22 cellular contexts compared by ENCODE assay signal in genomic region chr19:17352608-17353280, GRCh38. TPM values are rescaled to one million over a fixed set of nuclear protein-coding genes. Genes with fewer than 3 reads are reported as not detected.
A peak's percentile ranks its signal among the peaks of the same experiment; 100 is the strongest.
DNase-seq lines count a peak whose midpoint lies in the region; ATAC-seq, FAIRE-seq and TF ChIP-seq lines count a peak whose summit lies in the region.
"Had no signal": no experiment of that assay in that cellular context is flagged by ENCODE, and none has a peak within 500 bp of the region (broad histone marks: within the 10 kb centered on the region; RNA-seq: fewer than 3 reads in every experiment).

No MANE protein-coding gene starts in this region.

- TF ChIP-seq EP300 in HepG2 (IDR thresholded peaks at IDR 0.05; ENCODE audit: low read depth in 2 of 2, low read length in 2 of 2) (no peak), HepG2 (CRISPR knock-in tag; IDR thresholded peaks at IDR 0.05; ENCODE audit: borderline replicate concordance) (no peak)

- H3K9me3 Mint-ChIP-seq in MCF 10A (ENCODE audit: unreplicated experiment) (no peaks in the 10 kb centered on the region), astrocyte (ENCODE audit: unreplicated experiment) (peaks cover 4% of the 10 kb centered on the region)
- H3K9me3 Mint-ChIP-seq: activated naive CD8-positive, alpha-beta T cell treated with anti-CD3 and anti-CD28 coated beads, Interleukin-2, amount 50 U/mL, for 24 hours; activated T-helper 2 cell treated with anti-CD3 and anti-CD28 coated beads, Interferon-gamma antibody, Interleukin-2, Interleukin-4, amounts not matched to agents 10 μg/mL and 5 μg/mL and 100 μg/mL, durations not matched to agents 14 hours and 24 hours and 36 hours; stimulated activated naive CD8-positive, alpha-beta T cell treated with anti-CD3 and anti-CD28 coated beads, Interleukin-15, amount 100 ng/mL, for 72 hours had no signal

- FAIRE-seq in astrocyte (lab: Jason Lieb, UNC): no peak
- no peak for FAIRE-seq in HepG2 (lab: Jason Lieb, UNC)

- no peak overlapping the region for H3K4me3 ChIP-seq in breast epithelium
- H3K4me3 ChIP-seq in astrocyte (ENCODE audit: insufficient read depth, low read depth, low read length): no peak overlapping the region
- no peak overlapping the region for H3K4me3 ChIP-seq in HepG2 (replicated peaks in 1 of 3; ENCODE audit: insufficient read depth in 1 of 3, low read depth in 2 of 3, low read length in 3 of 3)
- H3K4me3 ChIP-seq in subcutaneous abdominal adipose tissue (ENCODE audit: low read depth in 1 of 5, low read length in 5 of 5): no peak overlapping the region
- H3K4me3 ChIP-seq in A673 (ENCODE audit: low read depth, low read length, poor library complexity, severe bottlenecking): no peak overlapping the region

- intact Hi-C loops in MCF 10A (cut with micrococcal nuclease) (no loop called here), breast epithelium (cut with DNase I; ENCODE audit: low total_unique reads) (no loop called here), HepG2 (cut with micrococcal nuclease; ENCODE audit: unreplicated experiment) (no loop called here), A673 (cut with micrococcal nuclease; ENCODE audit: unreplicated experiment) (no loop called here)

- in situ Hi-C loops in HepG2 (cut with HindIII; ENCODE audit: extremely low pct_ligation_motif_present, low pct_unique_long_range_greater_than_20kb): no loop called here

- H3K36me3 ChIP-seq in breast epithelium (no peaks in the 10 kb centered on the region), astrocyte (ENCODE audit: insufficient read depth, low read length) (no peaks in the 10 kb centered on the region), HepG2 (replicated peaks in 1 of 2; ENCODE audit: control insufficient read depth in 1 of 2, insufficient read depth in 2 of 2, low read length in 2 of 2) (no peaks in the 10 kb centered on the region), subcutaneous abdominal adipose tissue (ENCODE audit: control insufficient read depth in 5 of 5, insufficient read depth in 5 of 5, low read length in 5 of 5) (peaks cover 0 to 4% (median 0%) of the 10 kb centered on the region in 5 donors), A673 (ENCODE audit: insufficient read depth, low read length, poor library complexity, severe bottlenecking) (no peaks in the 10 kb centered on the region)

- H3K9me3 ChIP-seq in breast epithelium (no peaks in the 10 kb centered on the region), astrocyte (ENCODE audit: insufficient read depth, low read depth, low read length) (no peaks in the 10 kb centered on the region), HepG2 (ENCODE audit: low read length) (no peaks in the 10 kb centered on the region), subcutaneous abdominal adipose tissue (ENCODE audit: control insufficient read depth in 5 of 5, low read length in 5 of 5) (no peaks in the 10 kb centered on the region), A673 (ENCODE audit: low read depth, low read length, poor library complexity, severe bottlenecking) (no peaks in the 10 kb centered on the region)

- POLR2A ChIA-PET in MCF 10A (lab: Yijun Ruan, JAX) (no interaction called here), HepG2 (lab: Yijun Ruan, JAX) (no interaction called here), A673 (lab: Charles Lee; ENCODE audit: low non-redundant PET) (no interaction called here)

- CTCF ChIA-PET in MCF 10A (lab: Yijun Ruan, JAX): no interaction called here
- CTCF ChIA-PET in HepG2 (lab: Yijun Ruan, JAX; ENCODE audit: low intra/inter-chr PET ratio, low total read pairs): no interaction called here
- CTCF ChIA-PET in A673 (lab: Charles Lee): interaction anchor here (0.6 kb wide), 1 partner anchor 10 kb away, joined by 3 read pairs; no protein-coding TSS in a partner anchor

- H3K4me3 Mint-ChIP-seq in MCF 10A (ENCODE audit: unreplicated experiment) (no peak overlapping the region), astrocyte (ENCODE audit: unreplicated experiment) (no peak overlapping the region)
- H3K4me3 Mint-ChIP-seq: activated CD4-positive, alpha-beta T cell treated with anti-CD3 and anti-CD28 coated beads for 36 hours; activated naive CD8-positive, alpha-beta T cell treated with anti-CD3 and anti-CD28 coated beads, Interleukin-2, amount 50 U/mL, for 24 hours had no signal

- no peaks in the 10 kb centered on the region for H3K27me3 Mint-ChIP-seq in MCF 10A (ENCODE audit: insufficient read depth, unreplicated experiment)
- peaks cover 16% of the 10 kb centered on the region for H3K27me3 Mint-ChIP-seq in astrocyte (ENCODE audit: low read depth, unreplicated experiment)

- no peak overlapping the region for H3K4me2 ChIP-seq in astrocyte (ENCODE audit: low read length)
- no peak overlapping the region for H3K4me2 ChIP-seq in HepG2 (ENCODE audit: low read depth, low read length)

- H3K79me2 ChIP-seq in astrocyte (ENCODE audit: insufficient read depth, low read length): no peaks in the 10 kb centered on the region
- no peaks in the 10 kb centered on the region for H3K79me2 ChIP-seq in HepG2 (ENCODE audit: insufficient read depth, low read length)

- H2AFZ ChIP-seq in astrocyte (ENCODE audit: low read depth, low read length): peak overlapping the region; percentile 41
- H2AFZ ChIP-seq in HepG2 (ENCODE audit: low read length): no peak overlapping the region

- no peak for TF ChIP-seq RAD21 in HepG2 (CRISPR knock-in tag; IDR thresholded peaks at IDR 0.05)

- WGBS in HepG2 (ENCODE audit: low lambda C conversion rate): 47% methylated on average over 12 of the region's 14 CpGs

- no peaks in the 10 kb centered on the region for H3K36me3 Mint-ChIP-seq in MCF 10A (ENCODE audit: insufficient read depth, unreplicated experiment)
- H3K36me3 Mint-ChIP-seq in astrocyte (ENCODE audit: low read depth, unreplicated experiment): no peaks in the 10 kb centered on the region

- TF ChIP-seq POLR2A in breast epithelium (IDR thresholded peaks at IDR 0.05) (no peak), HepG2 (IDR thresholded peaks at IDR 0.05; ENCODE audit: insufficient read depth in 1 of 2, low read depth in 2 of 2, low read length in 2 of 2) (no peak)

- peak overlapping the region in 1 of 2 donors; percentile 38 for H3K27ac ChIP-seq in breast epithelium
- no peak overlapping the region for H3K27ac ChIP-seq in astrocyte (ENCODE audit: low read depth, low read length)
- H3K27ac ChIP-seq in HepG2 (ENCODE audit: extremely low read length, insufficient read depth, low read length): no peak overlapping the region
- H3K27ac ChIP-seq in subcutaneous abdominal adipose tissue (ENCODE audit: low read depth, low read length): peak overlapping the region; percentile 46
- H3K27ac ChIP-seq in A673 (ENCODE audit: low read depth, low read length, poor library complexity, severe bottlenecking): no peak overlapping the region

- DNase-seq in MCF 10A (ENCODE audit: unreplicated experiment) (peak; percentile 54), breast epithelium (ENCODE audit: low spot score in 2 of 2) (no peak), astrocyte (ENCODE audit: low read depth) (no peak), HepG2 (ENCODE audit: low spot score) (no peak), cortex of kidney (lab: John Stamatoyannopoulos, UW) (no peak), A673 (ENCODE audit: low spot score) (no peak), CD1c-positive myeloid dendritic cell (ENCODE audit: extremely low spot score) (no peak)
- DNase-seq: 8988T; activated CD4-positive, alpha-beta T cell treated with anti-CD3 and anti-CD28 coated beads for 36 hours; activated naive CD8-positive, alpha-beta T cell treated with anti-CD3 and anti-CD28 coated beads, Interleukin-2, amount 50 U/mL, for 24 hours; C1 segment of cervical spinal cord; DMS153; GF-D8; KG1; NCI-H345; NK-92 treated with Interleukin-12 subunit alpha and Interleukin-12 subunit beta, amount 100 ng/mL, for 24 hours; posterior cingulate gyrus; stimulated activated naive CD8-positive, alpha-beta T cell treated with anti-CD3 and anti-CD28 coated beads, Interleukin-15, amount 100 ng/mL, for 72 hours; T1000 had no signal

- H3K4me1 ChIP-seq in breast epithelium: no peaks in the 10 kb centered on the region
- peaks cover 8% of the 10 kb centered on the region for H3K4me1 ChIP-seq in astrocyte (ENCODE audit: insufficient read depth, low read length)
- H3K4me1 ChIP-seq in HepG2 (ENCODE audit: insufficient read depth, low read length): peaks cover 19% of the 10 kb centered on the region
- peaks cover 3 to 63% (median 24%) of the 10 kb centered on the region in 5 donors for H3K4me1 ChIP-seq in subcutaneous abdominal adipose tissue (ENCODE audit: control insufficient read depth in 5 of 5, insufficient read depth in 5 of 5, low read length in 5 of 5)
- no peaks in the 10 kb centered on the region for H3K4me1 ChIP-seq in A673 (ENCODE audit: insufficient read depth, low read length, poor library complexity, severe bottlenecking)

- peak; percentile 23; the same call in 2 of the 3 replicates for ATAC-seq in HepG2
- ATAC-seq: activated CD4-positive, alpha-beta T cell treated with anti-CD3 and anti-CD28 coated beads for 36 hours; activated naive CD8-positive, alpha-beta T cell treated with anti-CD3 and anti-CD28 coated beads, Interleukin-2, amount 50 U/mL, for 24 hours; stimulated activated naive CD8-positive, alpha-beta T cell treated with anti-CD3 and anti-CD28 coated beads, Interleukin-15, amount 100 ng/mL, for 72 hours had no signal

- TF ChIP-seq CTCF in MCF 10A (IDR thresholded peaks at IDR 0.05; ENCODE audit: unreplicated experiment): no peak
- no peak for TF ChIP-seq CTCF in breast epithelium (IDR thresholded peaks at IDR 0.05)
- TF ChIP-seq CTCF in astrocyte (IDR thresholded peaks at IDR 0.05; ENCODE audit: insufficient read depth, low read depth, low read length): no peak
- no peak for TF ChIP-seq CTCF in HepG2 (CRISPR knock-in tag; IDR thresholded peaks at IDR 0.05)
- TF ChIP-seq CTCF in A673 (conservative IDR thresholded peaks at IDR 0.05; ENCODE audit: low read depth, low read length): no peak

- H4K20me1 ChIP-seq in astrocyte (ENCODE audit: insufficient read depth, low read length) (no peaks in the 10 kb centered on the region), HepG2 (ENCODE audit: insufficient read depth, low read length) (no peaks in the 10 kb centered on the region)

- BruUV-seq in MCF 10A (replicated peaks; lab: Mats Ljungman, UMichigan): no TSS peak
- BruUV-seq in HepG2 (replicated peaks; lab: Mats Ljungman, UMichigan): no TSS peak
- no TSS peak for BruUV-seq in A673 (replicated peaks; lab: Mats Ljungman, UMichigan)

- H3K4me1 Mint-ChIP-seq in MCF 10A (ENCODE audit: insufficient read depth, unreplicated experiment): peaks cover 11% of the 10 kb centered on the region
- H3K4me1 Mint-ChIP-seq in astrocyte (ENCODE audit: low read depth, unreplicated experiment): peaks cover 3% of the 10 kb centered on the region
- H3K4me1 Mint-ChIP-seq: activated naive CD8-positive, alpha-beta T cell treated with anti-CD3 and anti-CD28 coated beads, Interleukin-2, amount 50 U/mL, for 24 hours had no signal

- peak overlapping the region; percentile 44 for H3K27ac Mint-ChIP-seq in MCF 10A (ENCODE audit: low read depth, unreplicated experiment)
- H3K27ac Mint-ChIP-seq in astrocyte (ENCODE audit: unreplicated experiment): peak overlapping the region; percentile 89
- H3K27ac Mint-ChIP-seq: activated CD4-positive, alpha-beta T cell treated with anti-CD3 and anti-CD28 coated beads for 36 hours; activated naive CD8-positive, alpha-beta T cell treated with anti-CD3 and anti-CD28 coated beads, Interleukin-2, amount 50 U/mL, for 24 hours; activated T-helper 2 cell treated with anti-CD3 and anti-CD28 coated beads, Interferon-gamma antibody, Interleukin-2, Interleukin-4, amounts not matched to agents 10 μg/mL and 5 μg/mL and 100 μg/mL, durations not matched to agents 14 hours and 24 hours and 36 hours had no signal

- H3K9ac ChIP-seq in astrocyte (ENCODE audit: low read length) (no peak overlapping the region), HepG2 (ENCODE audit: insufficient read depth, low read depth, low read length) (no peak overlapping the region), subcutaneous abdominal adipose tissue (ENCODE audit: low read length in 5 of 5) (no peak overlapping the region)

- no peaks in the 10 kb centered on the region for H3K27me3 ChIP-seq in breast epithelium
- H3K27me3 ChIP-seq in astrocyte (ENCODE audit: insufficient read depth, low read length): no peaks in the 10 kb centered on the region
- H3K27me3 ChIP-seq in HepG2 (ENCODE audit: control insufficient read depth in 1 of 2, insufficient read depth in 2 of 2, low read length in 2 of 2): peaks cover 1 to 28% of the 10 kb centered on the region in 2 experiments; a peak in 3 of 5 replicates
- H3K27me3 ChIP-seq in subcutaneous abdominal adipose tissue (ENCODE audit: control insufficient read depth in 5 of 5, insufficient read depth in 4 of 5, low read length in 5 of 5): peaks cover 0 to 26% (median 6%) of the 10 kb centered on the region in 5 donors
- no peaks in the 10 kb centered on the region for H3K27me3 ChIP-seq in A673 (replicated peaks; ENCODE audit: insufficient read depth, low read depth, low read length, poor library complexity)

RNA-seq across cellular contexts. Expression of gene GTPBP3, which starts 15.4 kb away (rescaled TPM):
- total RNA-seq in MCF 10A (2022): 24.8 and 27.9 TPM in 2 replicates
- total RNA-seq in breast epithelium: 10 to 100 TPM; 15.5 to 22.6 (median 17.7) TPM
- total RNA-seq in astrocyte: 21.4 and 21.7 TPM in 2 replicates
- total RNA-seq in HepG2 (2016; rRNA removed; fragmentation: Illumina TruSeq; extraction: Trizol): 21.9 and 30.0 TPM in 2 replicates
- total RNA-seq in HepG2 (2016; cell fraction: cytosol; rRNA removed; fragmentation: Illumina TruSeq; extraction: Trizol; ENCODE audit: low read depth): 7.6 and 7.7 TPM in 2 replicates
- 20.5 and 30.8 TPM in 2 replicates for total RNA-seq in HepG2 (2016; cell fraction: insoluble cytoplasmic fraction; rRNA removed; fragmentation: Illumina TruSeq; extraction: Trizol)
- total RNA-seq in HepG2 (2016; cell fraction: membrane; rRNA removed; fragmentation: Illumina TruSeq; extraction: Trizol): 10.2 and 11.9 TPM in 2 replicates
- 21.2 and 29.1 TPM in 2 replicates for total RNA-seq in HepG2 (2016; cell fraction: nucleus; rRNA removed; fragmentation: Illumina TruSeq; extraction: Trizol)
- 17.5 and 19.4 TPM in 2 replicates for polyA plus RNA-seq in HepG2 (2011; rRNA removed)
- polyA plus RNA-seq in HepG2 (2011; cell fraction: cytosol; rRNA removed): 12.8 and 16.0 TPM in 2 replicates
- 70.0 and 87.3 TPM in 2 replicates for polyA plus RNA-seq in HepG2 (2011; cell fraction: nucleus; rRNA removed)
- polyA plus RNA-seq in HepG2 (2012): 18.4 and 23.1 TPM in 2 replicates
- 2.2 and 2.4 TPM in 2 replicates for polyA plus RNA-seq in HepG2 (2016; cell fraction: cytosol; fragmentation: Illumina TruSeq; extraction: Trizol; ENCODE audit: low read depth)
- 28.4 and 29.4 TPM in 2 replicates for polyA plus RNA-seq in HepG2 (2016; cell fraction: insoluble cytoplasmic fraction; fragmentation: Illumina TruSeq; extraction: Trizol; ENCODE audit: low read depth)
- polyA plus RNA-seq in HepG2 (2016; cell fraction: membrane; fragmentation: Illumina TruSeq; extraction: Trizol; ENCODE audit: low read depth): 6.0 and 6.4 TPM in 2 replicates
- polyA plus RNA-seq in HepG2 (2016; cell fraction: nucleus; fragmentation: Illumina TruSeq; extraction: Trizol; ENCODE audit: insufficient read depth, low read depth): 98.3 and 114 TPM in 2 replicates
- polyA minus RNA-seq in HepG2 (2011; rRNA and poly(A)+ RNA removed; ENCODE audit: low replicate concordance): 24.6 and 34.1 TPM in 2 replicates
- polyA minus RNA-seq in HepG2 (2011; cell fraction: cytosol; rRNA and poly(A)+ RNA removed): 13.8 and 14.8 TPM in 2 replicates
- 29.1 and 29.5 TPM in 2 replicates for polyA minus RNA-seq in HepG2 (2011; cell fraction: nucleus; rRNA and poly(A)+ RNA removed)
- 51.5 and 53.2 TPM in 2 replicates for total RNA-seq in A673 (2021)

RNA-seq across cellular contexts. Expression of gene ANO8, which starts 18.1 kb away (rescaled TPM):
- 13.0 and 14.5 TPM in 2 replicates for total RNA-seq in MCF 10A (2022)
- total RNA-seq in breast epithelium: 1 to 10 TPM; 5.1 to 7.2 (median 5.9) TPM
- total RNA-seq in astrocyte: 8.1 and 9.0 TPM in 2 replicates
- total RNA-seq in HepG2 (2016; rRNA removed; fragmentation: Illumina TruSeq; extraction: Trizol): 0.79 and 1.8 TPM in 2 replicates
- 0.26 and 0.51 TPM in 2 replicates for total RNA-seq in HepG2 (2016; cell fraction: cytosol; rRNA removed; fragmentation: Illumina TruSeq; extraction: Trizol; ENCODE audit: low read depth)
- total RNA-seq in HepG2 (2016; cell fraction: insoluble cytoplasmic fraction; rRNA removed; fragmentation: Illumina TruSeq; extraction: Trizol): 0.62 and 2.2 TPM in 2 replicates
- 0.69 and 0.87 TPM in 2 replicates for total RNA-seq in HepG2 (2016; cell fraction: membrane; rRNA removed; fragmentation: Illumina TruSeq; extraction: Trizol)
- total RNA-seq in HepG2 (2016; cell fraction: nucleus; rRNA removed; fragmentation: Illumina TruSeq; extraction: Trizol): 3.0 and 3.6 TPM in 2 replicates
- 3.5 and 5.1 TPM in 2 replicates for polyA plus RNA-seq in HepG2 (2011; rRNA removed)
- 1.8 and 2.2 TPM in 2 replicates for polyA plus RNA-seq in HepG2 (2011; cell fraction: cytosol; rRNA removed)
- 27.1 and 30.5 TPM in 2 replicates for polyA plus RNA-seq in HepG2 (2011; cell fraction: nucleus; rRNA removed)
- polyA plus RNA-seq in HepG2 (2012): 3.2 and 4.5 TPM in 2 replicates
- polyA plus RNA-seq in HepG2 (2016; cell fraction: cytosol; fragmentation: Illumina TruSeq; extraction: Trizol; ENCODE audit: low read depth): 0.24 and 0.28 TPM in 2 replicates
- polyA plus RNA-seq in HepG2 (2016; cell fraction: insoluble cytoplasmic fraction; fragmentation: Illumina TruSeq; extraction: Trizol; ENCODE audit: low read depth): 0.87 and 1.1 TPM in 2 replicates
- polyA plus RNA-seq in HepG2 (2016; cell fraction: membrane; fragmentation: Illumina TruSeq; extraction: Trizol; ENCODE audit: low read depth): 0.37 and 0.50 TPM in 2 replicates
- 12.4 and 14.0 TPM in 2 replicates for polyA plus RNA-seq in HepG2 (2016; cell fraction: nucleus; fragmentation: Illumina TruSeq; extraction: Trizol; ENCODE audit: insufficient read depth, low read depth)
- polyA minus RNA-seq in HepG2 (2011; rRNA and poly(A)+ RNA removed; ENCODE audit: low replicate concordance): 7.6 and 10.4 TPM in 2 replicates
- polyA minus RNA-seq in HepG2 (2011; cell fraction: cytosol; rRNA and poly(A)+ RNA removed): 3.0 TPM in 2 replicates
- 9.2 and 9.3 TPM in 2 replicates for polyA minus RNA-seq in HepG2 (2011; cell fraction: nucleus; rRNA and poly(A)+ RNA removed)
- total RNA-seq in A673 (2021): 18.6 and 22.1 TPM in 2 replicates

RNA-seq across cellular contexts. Expression of gene PLVAP, which starts 24.4 kb away (rescaled TPM):
- total RNA-seq in MCF 10A (2022) (not detected in 2 replicates), breast epithelium (10 to 100 TPM; 19.9 to 68.8 (median 51.2) TPM), astrocyte (0.77 and 0.95 TPM in 2 replicates), HepG2 (2016; rRNA removed; fragmentation: Illumina TruSeq; extraction: Trizol) (not detected in 2 replicates), A673 (2021) (0.24 TPM in 1 of 2 replicates, not detected in the other)
- total RNA-seq in HepG2 (2016; cell fraction: cytosol; rRNA removed; fragmentation: Illumina TruSeq; extraction: Trizol; ENCODE audit: low read depth): not detected in 2 replicates
- total RNA-seq in HepG2 (2016; cell fraction: insoluble cytoplasmic fraction; rRNA removed; fragmentation: Illumina TruSeq; extraction: Trizol): not detected in 2 replicates
- not detected in 2 replicates for total RNA-seq in HepG2 (2016; cell fraction: membrane; rRNA removed; fragmentation: Illumina TruSeq; extraction: Trizol)
- not detected in 2 replicates for total RNA-seq in HepG2 (2016; cell fraction: nucleus; rRNA removed; fragmentation: Illumina TruSeq; extraction: Trizol)
- 0.26 TPM in 1 of 2 replicates, not detected in the other for polyA plus RNA-seq in HepG2 (2011; rRNA removed)
- polyA plus RNA-seq in HepG2 (2011; cell fraction: cytosol; rRNA removed): not detected in 2 replicates
- 0.26 and 0.58 TPM in 2 replicates for polyA plus RNA-seq in HepG2 (2011; cell fraction: nucleus; rRNA removed)
- polyA plus RNA-seq in HepG2 (2012): not detected in 2 replicates
- not detected in 2 replicates for polyA plus RNA-seq in HepG2 (2016; cell fraction: cytosol; fragmentation: Illumina TruSeq; extraction: Trizol; ENCODE audit: low read depth)
- polyA plus RNA-seq in HepG2 (2016; cell fraction: insoluble cytoplasmic fraction; fragmentation: Illumina TruSeq; extraction: Trizol; ENCODE audit: low read depth): not detected in 2 replicates
- polyA plus RNA-seq in HepG2 (2016; cell fraction: membrane; fragmentation: Illumina TruSeq; extraction: Trizol; ENCODE audit: low read depth): not detected in 2 replicates
- polyA plus RNA-seq in HepG2 (2016; cell fraction: nucleus; fragmentation: Illumina TruSeq; extraction: Trizol; ENCODE audit: insufficient read depth, low read depth): not detected in 2 replicates
- not detected in 2 replicates for polyA minus RNA-seq in HepG2 (2011; rRNA and poly(A)+ RNA removed; ENCODE audit: low replicate concordance)
- polyA minus RNA-seq in HepG2 (2011; cell fraction: cytosol; rRNA and poly(A)+ RNA removed): not detected in 2 replicates
- not detected in 2 replicates for polyA minus RNA-seq in HepG2 (2011; cell fraction: nucleus; rRNA and poly(A)+ RNA removed)
- total RNA-seq: activated CD4-positive, alpha-beta T cell treated with anti-CD3 and anti-CD28 coated beads for 36 hours; activated T-helper 2 cell treated with anti-CD3 and anti-CD28 coated beads, Interferon-gamma antibody, Interleukin-2, Interleukin-4, amounts not matched to agents 10 μg/mL and 5 μg/mL and 100 μg/mL, durations not matched to agents 14 hours and 24 hours and 36 hours had no signal

RNA-seq across cellular contexts. Expression of gene CCDC194, which starts 41.3 kb away (rescaled TPM):
- total RNA-seq in MCF 10A (2022): 0.37 TPM in 1 of 2 replicates, not detected in the other
- under 1 TPM in 2 of 3 donors, not detected in 1; 0.64 to 0.66 TPM for total RNA-seq in breast epithelium
- total RNA-seq in astrocyte: 14.1 and 15.5 TPM in 2 replicates
- total RNA-seq in HepG2 (2016; rRNA removed; fragmentation: Illumina TruSeq; extraction: Trizol): 0.13 TPM in 1 of 2 replicates, not detected in the other
- total RNA-seq in HepG2 (2016; cell fraction: cytosol; rRNA removed; fragmentation: Illumina TruSeq; extraction: Trizol; ENCODE audit: low read depth): not detected in 2 replicates
- 0.22 TPM in 1 of 2 replicates, not detected in the other for total RNA-seq in HepG2 (2016; cell fraction: insoluble cytoplasmic fraction; rRNA removed; fragmentation: Illumina TruSeq; extraction: Trizol)
- total RNA-seq in HepG2 (2016; cell fraction: membrane; rRNA removed; fragmentation: Illumina TruSeq; extraction: Trizol): not detected in 2 replicates
- total RNA-seq in HepG2 (2016; cell fraction: nucleus; rRNA removed; fragmentation: Illumina TruSeq; extraction: Trizol): 0.50 TPM in 1 of 2 replicates, not detected in the other
- 0.21 and 0.35 TPM in 2 replicates for polyA plus RNA-seq in HepG2 (2011; rRNA removed)
- 0.08 TPM in 1 of 2 replicates, not detected in the other for polyA plus RNA-seq in HepG2 (2011; cell fraction: cytosol; rRNA removed)
- 1.5 and 2.7 TPM in 2 replicates for polyA plus RNA-seq in HepG2 (2011; cell fraction: nucleus; rRNA removed)
- polyA plus RNA-seq in HepG2 (2012): 0.60 and 0.69 TPM in 2 replicates
- polyA plus RNA-seq in HepG2 (2016; cell fraction: cytosol; fragmentation: Illumina TruSeq; extraction: Trizol; ENCODE audit: low read depth): not detected in 2 replicates
- not detected in 2 replicates for polyA plus RNA-seq in HepG2 (2016; cell fraction: insoluble cytoplasmic fraction; fragmentation: Illumina TruSeq; extraction: Trizol; ENCODE audit: low read depth)
- not detected in 2 replicates for polyA plus RNA-seq in HepG2 (2016; cell fraction: membrane; fragmentation: Illumina TruSeq; extraction: Trizol; ENCODE audit: low read depth)
- 0.62 and 1.2 TPM in 2 replicates for polyA plus RNA-seq in HepG2 (2016; cell fraction: nucleus; fragmentation: Illumina TruSeq; extraction: Trizol; ENCODE audit: insufficient read depth, low read depth)
- 3.3 TPM in 1 of 2 replicates, not detected in the other for polyA minus RNA-seq in HepG2 (2011; rRNA and poly(A)+ RNA removed; ENCODE audit: low replicate concordance)
- not detected in 2 replicates for polyA minus RNA-seq in HepG2 (2011; cell fraction: cytosol; rRNA and poly(A)+ RNA removed)
- polyA minus RNA-seq in HepG2 (2011; cell fraction: nucleus; rRNA and poly(A)+ RNA removed): 1.9 and 3.0 TPM in 2 replicates
- total RNA-seq in A673 (2021): not detected in 2 replicates
- polyA plus RNA-seq: esophagus had no signal

RNA-seq across cellular contexts. Expression of gene DDA1, which starts 43.4 kb away (rescaled TPM):
- total RNA-seq in MCF 10A (2022) (57.4 and 60.4 TPM in 2 replicates), breast epithelium (10 to 100 TPM in 2 of 3 donors, 1 to 10 TPM in 1; 9.2 to 18.7 (median 11.1) TPM), astrocyte (115 and 123 TPM in 2 replicates), HepG2 (2016; rRNA removed; fragmentation: Illumina TruSeq; extraction: Trizol) (17.5 and 24.5 TPM in 2 replicates), A673 (2021) (67.2 and 68.5 TPM in 2 replicates)
- total RNA-seq in HepG2 (2016; cell fraction: cytosol; rRNA removed; fragmentation: Illumina TruSeq; extraction: Trizol; ENCODE audit: low read depth): 25.4 and 29.1 TPM in 2 replicates
- total RNA-seq in HepG2 (2016; cell fraction: insoluble cytoplasmic fraction; rRNA removed; fragmentation: Illumina TruSeq; extraction: Trizol): 15.9 and 21.5 TPM in 2 replicates
- total RNA-seq in HepG2 (2016; cell fraction: membrane; rRNA removed; fragmentation: Illumina TruSeq; extraction: Trizol): 26.5 and 27.3 TPM in 2 replicates
- total RNA-seq in HepG2 (2016; cell fraction: nucleus; rRNA removed; fragmentation: Illumina TruSeq; extraction: Trizol): 12.8 and 19.3 TPM in 2 replicates
- 26.0 and 26.6 TPM in 2 replicates for polyA plus RNA-seq in HepG2 (2011; rRNA removed)
- polyA plus RNA-seq in HepG2 (2011; cell fraction: cytosol; rRNA removed): 26.2 and 28.7 TPM in 2 replicates
- polyA plus RNA-seq in HepG2 (2011; cell fraction: nucleus; rRNA removed): 28.5 and 30.3 TPM in 2 replicates
- 23.7 and 24.8 TPM in 2 replicates for polyA plus RNA-seq in HepG2 (2012)
- polyA plus RNA-seq in HepG2 (2016; cell fraction: cytosol; fragmentation: Illumina TruSeq; extraction: Trizol; ENCODE audit: low read depth): 60.1 and 61.7 TPM in 2 replicates
- polyA plus RNA-seq in HepG2 (2016; cell fraction: insoluble cytoplasmic fraction; fragmentation: Illumina TruSeq; extraction: Trizol; ENCODE audit: low read depth): 37.0 and 42.5 TPM in 2 replicates
- polyA plus RNA-seq in HepG2 (2016; cell fraction: membrane; fragmentation: Illumina TruSeq; extraction: Trizol; ENCODE audit: low read depth): 48.4 and 51.3 TPM in 2 replicates
- polyA plus RNA-seq in HepG2 (2016; cell fraction: nucleus; fragmentation: Illumina TruSeq; extraction: Trizol; ENCODE audit: insufficient read depth, low read depth): 41.0 and 47.5 TPM in 2 replicates
- 10.1 and 17.7 TPM in 2 replicates for polyA minus RNA-seq in HepG2 (2011; rRNA and poly(A)+ RNA removed; ENCODE audit: low replicate concordance)
- polyA minus RNA-seq in HepG2 (2011; cell fraction: cytosol; rRNA and poly(A)+ RNA removed): 6.3 and 6.9 TPM in 2 replicates
- 7.2 and 10.8 TPM in 2 replicates for polyA minus RNA-seq in HepG2 (2011; cell fraction: nucleus; rRNA and poly(A)+ RNA removed)

Comparison
In these comparisons a context has a peak if more than half of its experiments do, and no peak if none do; other contexts are left out.
1. RNA of gene PLVAP, which starts 24.4 kb away (total RNA-seq): 19.9 to 68.8 TPM in breast epithelium; 0.77 to 0.95 TPM in astrocyte, 0.24 TPM in A673, not detected in HepG2 and not detected in MCF 10A; every median in the first group is over 10 times any median in the second.